In the genomic region with DNA sequence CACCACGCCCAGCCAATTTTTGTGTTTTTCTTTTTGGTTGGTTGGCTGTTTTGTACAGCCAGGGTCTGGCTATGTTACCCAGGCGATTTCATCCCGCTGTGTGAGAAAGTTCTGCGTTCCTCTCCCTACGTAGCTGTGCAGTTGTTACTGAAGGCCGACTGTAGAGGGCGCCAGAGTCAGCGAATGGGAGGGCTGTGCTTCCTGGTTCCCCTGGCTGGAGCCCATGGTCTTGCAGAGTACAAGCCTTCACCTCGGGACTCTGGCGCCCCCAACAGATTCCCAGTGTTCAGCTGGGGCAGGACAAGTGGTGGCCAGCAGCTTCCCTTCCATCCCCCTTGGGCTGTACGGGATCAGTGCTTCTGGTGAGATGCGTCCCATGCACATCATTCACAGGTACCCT, we compare ENCODE assay signal across 9 cellular contexts. TPM values are rescaled to one million over a fixed set of nuclear protein-coding genes. Genes with fewer than 3 reads are reported as not detected.
DNase-seq lines count a peak whose midpoint lies in the region; ATAC-seq and TF ChIP-seq lines count a peak whose summit lies in the region.
"Had no signal": no experiment of that assay in that cellular context is flagged by ENCODE, and none has a peak within 500 bp of the region (broad histone marks: within the 10 kb centered on the region; RNA-seq: fewer than 3 reads in every experiment).

No MANE protein-coding gene starts in this region.

- H3K27ac ChIP-seq in WERI-Rb-1: no peak overlapping the region

- TF ChIP-seq CTCF in GM12872 (IDR thresholded peaks at IDR 0.05; ENCODE audit: insufficient read depth, low read depth, low read length) (peak; percentile 57), WERI-Rb-1 (IDR thresholded peaks at IDR 0.05; ENCODE audit: low read depth, low read length) (peak; percentile 64)

- peak; percentile 20 for DNase-seq in Jurkat, Clone E6-1 (ENCODE audit: low read depth, low spot score)
- DNase-seq in WERI-Rb-1: peak; percentile 59
- peak; percentile 4 for DNase-seq in myocyte (ENCODE audit: low read depth)
- no peak for DNase-seq in NCI-H1092 treated with DMSO at 0.1 percent for 48 hours (lab: John Stamatoyannopoulos, UW)
- DNase-seq in kidney glomerular epithelial cell (lab: John Stamatoyannopoulos, UW): no peak

- peaks cover 30% of the 10 kb centered on the region for H3K27me3 ChIP-seq in WERI-Rb-1 (ENCODE audit: insufficient read depth, low read depth, severe bottlenecking)

- no peak for ATAC-seq in HG03095 (IDR thresholded peaks at IDR 0.05; ENCODE audit: unreplicated experiment)
- ATAC-seq in GM19463 (IDR thresholded peaks at IDR 0.05; ENCODE audit: unreplicated experiment): no peak

- no peaks in the 10 kb centered on the region for H3K36me3 ChIP-seq in WERI-Rb-1

- H3K9me3 ChIP-seq in WERI-Rb-1 (ENCODE audit: severe bottlenecking): no peaks in the 10 kb centered on the region

- H3K4me3 ChIP-seq in Jurkat, Clone E6-1 (ENCODE audit: low read length): no peak overlapping the region
- no peak overlapping the region for H3K4me3 ChIP-seq in WERI-Rb-1 (ENCODE audit: low read depth, low read length)

RNA-seq across cellular contexts. Expression of gene CT45A1, which starts 5.6 kb away (rescaled TPM):
- polyA plus RNA-seq in Jurkat, Clone E6-1 (2012; ENCODE audit: insufficient read depth, insufficient read length): not detected
- not detected in 2 replicates for total RNA-seq in myocyte
- not detected for polyA plus RNA-seq in myocyte (2012)
- total RNA-seq: T-cell had no signal

Comparison
In these comparisons a context has a peak if more than half of its experiments do, and no peak if none do; other contexts are left out.
1. DNase-seq: peak in Jurkat, Clone E6-1 (single experiment), WERI-Rb-1 (single experiment) and myocyte (single experiment); none in NCI-H1092 treated with DMSO at 0.1 percent for 48 hours (single experiment) and kidney glomerular epithelial cell (single experiment).